Comparison of ENCODE assay signal across 2 cellular contexts in the genomic region with DNA sequence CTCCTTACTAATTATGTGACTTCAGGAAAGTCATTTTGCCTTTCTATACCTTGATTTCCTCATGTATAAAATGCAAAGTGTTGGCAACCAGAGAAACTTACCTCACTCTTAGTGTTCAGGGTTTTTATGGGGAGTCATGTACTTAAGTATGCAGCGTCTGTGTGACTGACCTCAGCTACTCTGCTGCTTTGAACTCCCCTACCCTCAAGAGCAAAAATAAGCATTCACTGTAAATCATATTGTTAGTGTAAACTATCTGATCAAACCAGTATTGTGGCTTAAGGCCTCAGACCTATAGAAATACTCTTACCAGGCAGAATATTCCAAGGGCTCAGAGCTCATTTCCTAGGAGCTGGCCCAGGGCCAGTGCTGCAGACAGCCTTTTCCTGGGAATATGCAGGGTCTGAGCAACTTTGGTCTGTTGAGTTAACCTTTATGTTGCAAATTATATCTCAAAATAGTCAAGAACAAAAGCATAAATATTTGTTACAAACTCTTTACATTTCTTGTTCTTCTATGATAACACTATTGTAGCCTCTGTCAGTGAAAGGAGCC.
TF ChIP-seq lines count a peak whose summit lies in the region.

No MANE protein-coding gene starts in this region.

TF ChIP-seq in GM23338, 12 proteins besides CTCF, POLR2A, EP300 and RAD21 (continues in another document):
- TF ChIP-seq JUNB (IDR thresholded peaks at IDR 0.05; ENCODE audit: unreplicated experiment) = no peak
- no peak for TF ChIP-seq CREB1 (CRISPR knock-in tag; IDR thresholded peaks at IDR 0.05; ENCODE audit: low read depth)
- TF ChIP-seq, protein P1, sequence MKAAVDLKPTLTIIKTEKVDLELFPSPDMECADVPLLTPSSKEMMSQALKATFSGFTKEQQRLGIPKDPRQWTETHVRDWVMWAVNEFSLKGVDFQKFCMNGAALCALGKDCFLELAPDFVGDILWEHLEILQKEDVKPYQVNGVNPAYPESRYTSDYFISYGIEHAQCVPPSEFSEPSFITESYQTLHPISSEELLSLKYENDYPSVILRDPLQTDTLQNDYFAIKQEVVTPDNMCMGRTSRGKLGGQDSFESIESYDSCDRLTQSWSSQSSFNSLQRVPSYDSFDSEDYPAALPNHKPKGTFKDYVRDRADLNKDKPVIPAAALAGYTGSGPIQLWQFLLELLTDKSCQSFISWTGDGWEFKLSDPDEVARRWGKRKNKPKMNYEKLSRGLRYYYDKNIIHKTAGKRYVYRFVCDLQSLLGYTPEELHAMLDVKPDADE (IDR thresholded peaks at IDR 0.05) = no peak
- no peak for TF ChIP-seq EZH2 (IDR thresholded peaks at IDR 0.05; ENCODE audit: low read depth, unreplicated experiment)
- no peak for TF ChIP-seq EZH2phosphoT487 (IDR thresholded peaks at IDR 0.05; ENCODE audit: unreplicated experiment)
- TF ChIP-seq, protein P2, sequence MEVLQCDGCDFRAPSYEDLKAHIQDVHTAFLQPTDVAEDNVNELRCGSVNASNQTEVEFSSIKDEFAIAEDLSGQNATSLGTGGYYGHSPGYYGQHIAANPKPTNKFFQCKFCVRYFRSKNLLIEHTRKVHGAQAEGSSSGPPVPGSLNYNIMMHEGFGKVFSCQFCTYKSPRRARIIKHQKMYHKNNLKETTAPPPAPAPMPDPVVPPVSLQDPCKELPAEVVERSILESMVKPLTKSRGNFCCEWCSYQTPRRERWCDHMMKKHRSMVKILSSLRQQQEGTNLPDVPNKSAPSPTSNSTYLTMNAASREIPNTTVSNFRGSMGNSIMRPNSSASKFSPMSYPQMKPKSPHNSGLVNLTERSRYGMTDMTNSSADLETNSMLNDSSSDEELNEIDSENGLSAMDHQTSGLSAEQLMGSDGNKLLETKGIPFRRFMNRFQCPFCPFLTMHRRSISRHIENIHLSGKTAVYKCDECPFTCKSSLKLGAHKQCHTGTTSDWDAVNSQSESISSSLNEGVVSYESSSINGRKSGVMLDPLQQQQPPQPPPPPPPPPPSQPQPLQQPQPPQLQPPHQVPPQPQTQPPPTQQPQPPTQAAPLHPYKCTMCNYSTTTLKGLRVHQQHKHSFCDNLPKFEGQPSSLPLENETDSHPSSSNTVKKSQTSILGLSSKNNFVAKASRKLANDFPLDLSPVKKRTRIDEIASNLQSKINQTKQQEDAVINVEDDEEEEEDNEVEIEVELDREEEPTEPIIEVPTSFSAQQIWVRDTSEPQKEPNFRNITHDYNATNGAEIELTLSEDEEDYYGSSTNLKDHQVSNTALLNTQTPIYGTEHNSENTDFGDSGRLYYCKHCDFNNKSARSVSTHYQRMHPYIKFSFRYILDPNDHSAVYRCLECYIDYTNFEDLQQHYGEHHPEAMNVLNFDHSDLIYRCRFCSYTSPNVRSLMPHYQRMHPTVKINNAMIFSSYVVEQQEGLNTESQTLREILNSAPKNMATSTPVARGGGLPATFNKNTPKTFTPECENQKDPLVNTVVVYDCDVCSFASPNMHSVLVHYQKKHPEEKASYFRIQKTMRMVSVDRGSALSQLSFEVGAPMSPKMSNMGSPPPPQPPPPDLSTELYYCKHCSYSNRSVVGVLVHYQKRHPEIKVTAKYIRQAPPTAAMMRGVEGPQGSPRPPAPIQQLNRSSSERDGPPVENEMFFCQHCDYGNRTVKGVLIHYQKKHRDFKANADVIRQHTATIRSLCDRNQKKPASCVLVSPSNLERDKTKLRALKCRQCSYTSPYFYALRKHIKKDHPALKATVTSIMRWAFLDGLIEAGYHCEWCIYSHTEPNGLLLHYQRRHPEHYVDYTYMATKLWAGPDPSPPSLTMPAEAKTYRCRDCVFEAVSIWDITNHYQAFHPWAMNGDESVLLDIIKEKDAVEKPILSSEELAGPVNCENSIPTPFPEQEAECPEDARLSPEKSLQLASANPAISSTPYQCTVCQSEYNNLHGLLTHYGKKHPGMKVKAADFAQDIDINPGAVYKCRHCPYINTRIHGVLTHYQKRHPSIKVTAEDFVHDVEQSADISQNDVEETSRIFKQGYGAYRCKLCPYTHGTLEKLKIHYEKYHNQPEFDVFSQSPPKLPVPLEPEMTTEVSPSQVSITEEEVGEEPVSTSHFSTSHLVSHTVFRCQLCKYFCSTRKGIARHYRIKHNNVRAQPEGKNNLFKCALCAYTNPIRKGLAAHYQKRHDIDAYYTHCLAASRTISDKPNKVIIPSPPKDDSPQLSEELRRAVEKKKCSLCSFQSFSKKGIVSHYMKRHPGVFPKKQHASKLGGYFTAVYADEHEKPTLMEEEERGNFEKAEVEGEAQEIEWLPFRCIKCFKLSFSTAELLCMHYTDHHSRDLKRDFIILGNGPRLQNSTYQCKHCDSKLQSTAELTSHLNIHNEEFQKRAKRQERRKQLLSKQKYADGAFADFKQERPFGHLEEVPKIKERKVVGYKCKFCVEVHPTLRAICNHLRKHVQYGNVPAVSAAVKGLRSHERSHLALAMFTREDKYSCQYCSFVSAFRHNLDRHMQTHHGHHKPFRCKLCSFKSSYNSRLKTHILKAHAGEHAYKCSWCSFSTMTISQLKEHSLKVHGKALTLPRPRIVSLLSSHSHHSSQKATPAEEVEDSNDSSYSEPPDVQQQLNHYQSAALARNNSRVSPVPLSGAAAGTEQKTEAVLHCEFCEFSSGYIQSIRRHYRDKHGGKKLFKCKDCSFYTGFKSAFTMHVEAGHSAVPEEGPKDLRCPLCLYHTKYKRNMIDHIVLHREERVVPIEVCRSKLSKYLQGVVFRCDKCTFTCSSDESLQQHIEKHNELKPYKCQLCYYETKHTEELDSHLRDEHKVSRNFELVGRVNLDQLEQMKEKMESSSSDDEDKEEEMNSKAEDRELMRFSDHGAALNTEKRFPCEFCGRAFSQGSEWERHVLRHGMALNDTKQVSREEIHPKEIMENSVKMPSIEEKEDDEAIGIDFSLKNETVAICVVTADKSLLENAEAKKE (CRISPR knock-in tag; IDR thresholded peaks at IDR 0.05) = no peak
- no peak for TF ChIP-seq NANOG (IDR thresholded peaks at IDR 0.05; ENCODE audit: borderline replicate concordance)
- no peak for TF ChIP-seq POLR2AphosphoS5 (IDR thresholded peaks at IDR 0.05; ENCODE audit: low read depth)
- TF ChIP-seq ZNF114 (CRISPR knock-in tag; IDR thresholded peaks at IDR 0.05) = no peak
- TF ChIP-seq STAT1 (IDR thresholded peaks at IDR 0.05; ENCODE audit: unreplicated experiment) = no peak
- no peak for TF ChIP-seq ZNF331 (CRISPR knock-in tag; IDR thresholded peaks at IDR 0.05; ENCODE audit: low read depth)

TF ChIP-seq in WTC11, 78 proteins besides CTCF, POLR2A, EP300 and RAD21:
- TF ChIP-seq SMAD3 (CRISPR knock-in tag; IDR thresholded peaks at IDR 0.05; ENCODE audit: borderline replicate concordance) = no peak
- TF ChIP-seq, protein P3, sequence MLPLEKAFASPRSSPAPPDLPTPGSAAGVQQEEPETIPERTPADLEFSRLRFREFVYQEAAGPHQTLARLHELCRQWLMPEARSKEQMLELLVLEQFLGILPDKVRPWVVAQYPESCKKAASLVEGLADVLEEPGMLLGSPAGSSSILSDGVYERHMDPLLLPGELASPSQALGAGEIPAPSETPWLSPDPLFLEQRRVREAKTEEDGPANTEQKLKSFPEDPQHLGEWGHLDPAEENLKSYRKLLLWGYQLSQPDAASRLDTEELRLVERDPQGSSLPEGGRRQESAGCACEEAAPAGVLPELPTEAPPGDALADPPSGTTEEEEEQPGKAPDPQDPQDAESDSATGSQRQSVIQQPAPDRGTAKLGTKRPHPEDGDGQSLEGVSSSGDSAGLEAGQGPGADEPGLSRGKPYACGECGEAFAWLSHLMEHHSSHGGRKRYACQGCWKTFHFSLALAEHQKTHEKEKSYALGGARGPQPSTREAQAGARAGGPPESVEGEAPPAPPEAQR (CRISPR knock-in tag; IDR thresholded peaks at IDR 0.05) = no peak
- no peak for TF ChIP-seq AFF4 (CRISPR knock-in tag; IDR thresholded peaks at IDR 0.05; ENCODE audit: borderline replicate concordance)
- no peak for TF ChIP-seq PREB (CRISPR knock-in tag; IDR thresholded peaks at IDR 0.05; ENCODE audit: borderline replicate concordance)
- TF ChIP-seq NR1H2 (CRISPR knock-in tag; IDR thresholded peaks at IDR 0.05) = no peak
- TF ChIP-seq ZNF138 (CRISPR knock-in tag; conservative IDR thresholded peaks at IDR 0.05) = no peak
- no peak for TF ChIP-seq ZNF416 (CRISPR knock-in tag; IDR thresholded peaks at IDR 0.05)
